ENCODE assay signal across 9 cellular contexts in the genomic region with DNA sequence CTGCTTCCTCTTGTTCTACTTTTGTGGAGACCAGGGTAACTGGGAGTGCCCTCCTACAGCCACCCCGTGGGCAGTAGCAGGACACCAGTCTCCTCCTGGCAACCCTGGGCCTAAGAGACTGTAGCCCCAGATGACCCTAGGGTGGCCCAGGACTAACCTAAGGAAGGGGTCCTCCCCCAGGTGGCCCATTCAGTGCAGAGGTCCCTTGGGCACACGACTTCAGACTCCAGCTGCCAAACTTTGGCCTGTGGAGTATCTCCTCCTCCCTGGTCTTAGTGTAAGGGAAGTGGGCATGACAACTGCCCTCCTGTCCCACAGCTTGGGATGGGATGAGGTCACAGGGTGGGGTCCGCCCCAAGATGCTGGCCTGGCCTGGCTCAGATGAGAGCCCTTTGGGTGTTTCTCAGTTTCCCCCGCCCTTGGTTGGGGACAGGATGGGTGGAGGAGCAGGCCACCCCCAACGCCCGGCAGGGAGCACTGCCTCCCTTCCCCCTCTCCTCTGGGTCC. TPM values are rescaled to one million over a fixed set of nuclear protein-coding genes. Genes with fewer than 3 reads are reported as not detected.
DNase-seq lines count a peak whose midpoint lies in the region; ATAC-seq and TF ChIP-seq lines count a peak whose summit lies in the region.
"Had no signal": no experiment of that assay in that cellular context is flagged by ENCODE, and none has a peak within 500 bp of the region (broad histone marks: within the 10 kb centered on the region; RNA-seq: fewer than 3 reads in every experiment).

No MANE protein-coding gene starts in this region.

- H3K9me3 ChIP-seq in thyroid gland: no peaks in the 10 kb centered on the region

- WGBS in thyroid gland, 2 donors: 65 to 78% methylated on average over 6 of the region's 6 CpGs

- no peak overlapping the region for H3K4me3 ChIP-seq in thyroid gland (replicated peaks in 1 of 3)

- ATAC-seq in activated CD8-positive, alpha-beta memory T cell treated with anti-CD3 and anti-CD28 coated beads, Interleukin-2, amount 10 ng/mL, durations not matched to agents 7 days and 5 days: no peak
- no peak for ATAC-seq in activated T-helper 17 cell treated with anti-CD3 and anti-CD28 coated beads, Interleukin-2, amount 50 U/mL, for 72 hours (replicated peaks)
- no peak for ATAC-seq in GM19023 (IDR thresholded peaks at IDR 0.05; ENCODE audit: unreplicated experiment)

- H3K4me1 ChIP-seq in thyroid gland: peaks cover 69 to 91% of the 10 kb centered on the region in 2 donors

- peak overlapping the region; percentile 73 for H3K27ac ChIP-seq in layer of hippocampus (ENCODE audit: low read depth, low read length)
- peak overlapping the region in 2 of 3 donors; percentile 17 to 51 for H3K27ac ChIP-seq in thyroid gland

- H3K36me3 ChIP-seq in thyroid gland: no peaks in the 10 kb centered on the region

- H3K27me3 ChIP-seq in layer of hippocampus (ENCODE audit: control insufficient read depth, insufficient read depth, low read length): no peaks in the 10 kb centered on the region
- no peaks in the 10 kb centered on the region for H3K27me3 ChIP-seq in thyroid gland

- intact Hi-C loops in thyroid gland (cut with DNase I): no loop called here

- H3K36me3 Mint-ChIP-seq in activated CD8-positive, alpha-beta memory T cell treated with anti-CD3 and anti-CD28 coated beads, Interleukin-2, amount 10 ng/mL, durations not matched to agents 7 days and 5 days: peaks cover 58% of the 10 kb centered on the region
- H3K36me3 Mint-ChIP-seq in activated T-helper 17 cell treated with anti-CD3 and anti-CD28 coated beads, Interleukin-2, amount 50 U/mL, for 72 hours (ENCODE audit: low read depth): peaks cover 91% of the 10 kb centered on the region
- H3K36me3 Mint-ChIP-seq: mesothelial cell of epicardium had no signal

- no peaks in the 10 kb centered on the region for H3K9me3 Mint-ChIP-seq in activated CD8-positive, alpha-beta memory T cell treated with anti-CD3 and anti-CD28 coated beads, Interleukin-2, amount 10 ng/mL, durations not matched to agents 7 days and 5 days (ENCODE audit: low read depth)
- H3K9me3 Mint-ChIP-seq in activated T-helper 17 cell treated with anti-CD3 and anti-CD28 coated beads, Interleukin-2, amount 50 U/mL, for 72 hours: no peaks in the 10 kb centered on the region
- H3K9me3 Mint-ChIP-seq: mesothelial cell of epicardium had no signal

- TF ChIP-seq CTCF in thyroid gland (IDR thresholded peaks at IDR 0.05): no peak

- peak overlapping the region; percentile 79 for H3K4me3 Mint-ChIP-seq in activated CD8-positive, alpha-beta memory T cell treated with anti-CD3 and anti-CD28 coated beads, Interleukin-2, amount 10 ng/mL, durations not matched to agents 7 days and 5 days
- peak overlapping the region; percentile 84 for H3K4me3 Mint-ChIP-seq in activated T-helper 17 cell treated with anti-CD3 and anti-CD28 coated beads, Interleukin-2, amount 50 U/mL, for 72 hours
- H3K4me3 Mint-ChIP-seq: mesothelial cell of epicardium had no signal

- DNase-seq in activated CD8-positive, alpha-beta memory T cell treated with anti-CD3 and anti-CD28 coated beads, Interleukin-2, amount 10 ng/mL, durations not matched to agents 7 days and 5 days: peak; percentile 69
- DNase-seq in activated CD8-positive, alpha-beta memory T cell treated with anti-CD3 and anti-CD28 coated beads, Interleukin-2, amount 50 U/mL, for 48 hours: no peak
- DNase-seq in thyroid gland (no peak), NCI-H187 (lab: John Stamatoyannopoulos, UW) (no peak)
- no peak for DNase-seq in stimulated activated CD4-positive, alpha-beta T cell treated with anti-CD3 and anti-CD28 coated beads, Interleukin-2, amount 100 ng/mL, for 48 hours

- peak overlapping the region; percentile 98 for H3K27ac Mint-ChIP-seq in activated CD8-positive, alpha-beta memory T cell treated with anti-CD3 and anti-CD28 coated beads, Interleukin-2, amount 10 ng/mL, durations not matched to agents 7 days and 5 days
- peak overlapping the region; percentile 89 for H3K27ac Mint-ChIP-seq in activated T-helper 17 cell treated with anti-CD3 and anti-CD28 coated beads, Interleukin-2, amount 50 U/mL, for 72 hours

- H3K4me1 Mint-ChIP-seq in activated CD8-positive, alpha-beta memory T cell treated with anti-CD3 and anti-CD28 coated beads, Interleukin-2, amount 10 ng/mL, durations not matched to agents 7 days and 5 days: peaks cover 60% of the 10 kb centered on the region
- H3K4me1 Mint-ChIP-seq in activated T-helper 17 cell treated with anti-CD3 and anti-CD28 coated beads, Interleukin-2, amount 50 U/mL, for 72 hours: peaks cover 40% of the 10 kb centered on the region

- H3K27me3 Mint-ChIP-seq in activated CD8-positive, alpha-beta memory T cell treated with anti-CD3 and anti-CD28 coated beads, Interleukin-2, amount 10 ng/mL, durations not matched to agents 7 days and 5 days: no peaks in the 10 kb centered on the region
- no peaks in the 10 kb centered on the region for H3K27me3 Mint-ChIP-seq in activated T-helper 17 cell treated with anti-CD3 and anti-CD28 coated beads, Interleukin-2, amount 50 U/mL, for 72 hours

- no peak for TF ChIP-seq POLR2A in thyroid gland (IDR thresholded peaks at IDR 0.05)

- CTCF ChIA-PET in activated CD8-positive, alpha-beta memory T cell treated with anti-CD3 and anti-CD28 coated beads, Interleukin-2, amount 10 ng/mL, durations not matched to agents 7 days and 5 days (lab: Charles Lee): interaction anchor here (0.8 to 25.9 kb wide), 19 partner anchors 3 to 667 kb away, joined by 3 to 1355 read pairs (median 7); partner anchors contain the start of genes ARID3B, CLK3, CSK and FAM219B

RNA-seq across cellular contexts. Expression of gene CSK, which starts 4.8 kb away (rescaled TPM):
- total RNA-seq in activated CD8-positive, alpha-beta memory T cell treated with anti-CD3 and anti-CD28 coated beads, Interleukin-2, amount 10 ng/mL, durations not matched to agents 7 days and 5 days: 100 to 1,000 TPM; 349 to 369 TPM
- total RNA-seq in activated T-helper 17 cell treated with anti-CD3 and anti-CD28 coated beads, Interleukin-2, amount 50 U/mL, for 72 hours: 100 to 1,000 TPM; 176 to 316 TPM
- total RNA-seq in thyroid gland: 10 to 100 TPM; 18.2 to 24.3 (median 20.3) TPM

RNA-seq across cellular contexts. Expression of gene LMAN1L, which starts 25.9 kb away (rescaled TPM):
- not detected for total RNA-seq in activated CD8-positive, alpha-beta memory T cell treated with anti-CD3 and anti-CD28 coated beads, Interleukin-2, amount 10 ng/mL, durations not matched to agents 7 days and 5 days
- total RNA-seq in activated T-helper 17 cell treated with anti-CD3 and anti-CD28 coated beads, Interleukin-2, amount 50 U/mL, for 72 hours: 1 to 10 TPM in 1 of 2 donors, under 1 TPM in 1; 0.82 to 1.6 TPM
- total RNA-seq in thyroid gland: 1 to 10 TPM in 1 of 4 donors, not detected in 3; 3.5 TPM

RNA-seq across cellular contexts. Expression of gene CYP1A2, which starts 38.1 kb away (rescaled TPM):
- not detected for total RNA-seq in activated CD8-positive, alpha-beta memory T cell treated with anti-CD3 and anti-CD28 coated beads, Interleukin-2, amount 10 ng/mL, durations not matched to agents 7 days and 5 days
- total RNA-seq in activated T-helper 17 cell treated with anti-CD3 and anti-CD28 coated beads, Interleukin-2, amount 50 U/mL, for 72 hours: not detected
- total RNA-seq in thyroid gland: 1 to 10 TPM; 1.3 to 9.9 (median 2.9) TPM
- total RNA-seq: mesothelial cell of epicardium had no signal

RNA-seq across cellular contexts. Expression of gene CPLX3, which starts 39.7 kb away (rescaled TPM):
- total RNA-seq in activated CD8-positive, alpha-beta memory T cell treated with anti-CD3 and anti-CD28 coated beads, Interleukin-2, amount 10 ng/mL, durations not matched to agents 7 days and 5 days: under 1 TPM in 1 of 2 experiments, not detected in 1; 0.35 TPM
- under 1 TPM; 0.15 to 0.19 TPM for total RNA-seq in activated T-helper 17 cell treated with anti-CD3 and anti-CD28 coated beads, Interleukin-2, amount 50 U/mL, for 72 hours
- not detected for total RNA-seq in thyroid gland
- total RNA-seq: mesothelial cell of epicardium had no signal

RNA-seq across cellular contexts. Expression of gene ULK3, which starts 56.2 kb away (rescaled TPM):
- 10 to 100 TPM; 48.5 to 58.6 TPM for total RNA-seq in activated CD8-positive, alpha-beta memory T cell treated with anti-CD3 and anti-CD28 coated beads, Interleukin-2, amount 10 ng/mL, durations not matched to agents 7 days and 5 days
- total RNA-seq in activated T-helper 17 cell treated with anti-CD3 and anti-CD28 coated beads, Interleukin-2, amount 50 U/mL, for 72 hours: 10 to 100 TPM; 44.1 to 46.7 TPM
- 10 to 100 TPM; 40.9 to 91.1 (median 74.7) TPM for total RNA-seq in thyroid gland

Comparison
In these comparisons a context has a peak if more than half of its experiments do, and no peak if none do; other contexts are left out.
1. RNA of gene CSK, which starts 4.8 kb away (total RNA-seq): 349 to 369 TPM in activated CD8-positive, alpha-beta memory T cell treated with anti-CD3 and anti-CD28 coated beads, Interleukin-2, amount 10 ng/mL, durations not matched to agents 7 days and 5 days and 176 to 316 TPM in activated T-helper 17 cell treated with anti-CD3 and anti-CD28 coated beads, Interleukin-2, amount 50 U/mL, for 72 hours; 18.2 to 24.3 TPM in thyroid gland; every median in the first group is over 4 times any median in the second.